ENCODE assay signal across 10 cellular contexts in genomic region chr17:48022906-48023305, GRCh38. TPM values are rescaled to one million over a fixed set of nuclear protein-coding genes. Genes with fewer than 3 reads are reported as not detected.
DNase-seq lines count a peak whose midpoint lies in the region; ATAC-seq, FAIRE-seq and TF ChIP-seq lines count a peak whose summit lies in the region.
"Had no signal": no experiment of that assay in that cellular context is flagged by ENCODE, and none has a peak within 500 bp of the region (broad histone marks: within the 10 kb centered on the region; RNA-seq: fewer than 3 reads in every experiment).

No MANE protein-coding gene starts in this region.

- H3K9me3 Mint-ChIP-seq in stimulated activated naive CD8-positive, alpha-beta T cell treated with anti-CD3 and anti-CD28 coated beads, Interleukin-15, Interleukin-2, amounts not matched to agents 100 ng/mL and 50 ng/mL, for 24 hours: no peaks in the 10 kb centered on the region
- peaks cover 0 to 2% (median 0%) of the 10 kb centered on the region in 7 donors for H3K9me3 Mint-ChIP-seq in naive B cell

- no peaks in the 10 kb centered on the region for H3K36me3 Mint-ChIP-seq in stimulated activated naive CD8-positive, alpha-beta T cell treated with anti-CD3 and anti-CD28 coated beads, Interleukin-15, Interleukin-2, amounts not matched to agents 100 ng/mL and 50 ng/mL, for 24 hours (ENCODE audit: low read depth)
- H3K36me3 Mint-ChIP-seq in T-helper 17 cell (ENCODE audit: low read depth) (peaks cover 2% of the 10 kb centered on the region), naive B cell (no peaks in the 10 kb centered on the region)

- no peak for DNase-seq in stimulated activated naive CD8-positive, alpha-beta T cell treated with anti-CD3 and anti-CD28 coated beads, Interleukin-15, Interleukin-2, amounts not matched to agents 100 U/mL and 50 U/mL, for 24 hours
- DNase-seq in T-helper 17 cell (no peak), naive B cell (no peak), D721Med (ENCODE audit: insufficient read length, low spot score) (no peak), HuH-7.5 (ENCODE audit: low spot score) (no peak), urothelium cell line (ENCODE audit: low spot score) (no peak)

- peaks cover 32% of the 10 kb centered on the region for H3K4me1 Mint-ChIP-seq in stimulated activated naive CD8-positive, alpha-beta T cell treated with anti-CD3 and anti-CD28 coated beads, Interleukin-15, Interleukin-2, amounts not matched to agents 100 ng/mL and 50 ng/mL, for 24 hours (ENCODE audit: low read depth)
- H3K4me1 Mint-ChIP-seq in T-helper 17 cell (peaks cover 34% of the 10 kb centered on the region), naive B cell (peaks cover 24 to 49% (median 28%) of the 10 kb centered on the region in 3 donors)

- ATAC-seq in stimulated activated naive CD8-positive, alpha-beta T cell treated with anti-CD3 and anti-CD28 coated beads, Interleukin-15, Interleukin-2, amounts not matched to agents 100 U/mL and 50 U/mL, for 24 hours: no peak
- ATAC-seq in T-helper 17 cell (no peak), naive B cell (ENCODE audit: low read depth in 2 of 2) (no peak), HG02588 (IDR thresholded peaks at IDR 0.05; ENCODE audit: unreplicated experiment) (no peak)

- peak overlapping the region; percentile 28 for H3K4me3 Mint-ChIP-seq in stimulated activated naive CD8-positive, alpha-beta T cell treated with anti-CD3 and anti-CD28 coated beads, Interleukin-15, Interleukin-2, amounts not matched to agents 100 ng/mL and 50 ng/mL, for 24 hours
- H3K4me3 Mint-ChIP-seq in T-helper 17 cell (peak overlapping the region; percentile 97), naive B cell (peak overlapping the region in 7 of 8 donors; percentile 28 to 90 (median 79))

- TF ChIP-seq CTCF in D721Med (IDR thresholded peaks at IDR 0.05; ENCODE audit: insufficient read depth, missing control alignments): no peak

- H3K27ac Mint-ChIP-seq in stimulated activated naive CD8-positive, alpha-beta T cell treated with anti-CD3 and anti-CD28 coated beads, Interleukin-15, Interleukin-2, amounts not matched to agents 100 ng/mL and 50 ng/mL, for 24 hours: no peak overlapping the region
- H3K27ac Mint-ChIP-seq in T-helper 17 cell: no peak overlapping the region
- no peak overlapping the region for H3K27ac Mint-ChIP-seq in naive B cell

- FAIRE-seq in D721Med (lab: Jason Lieb, UNC) (no peak), urothelium cell line (lab: Jason Lieb, UNC) (no peak)

- H3K27me3 Mint-ChIP-seq in stimulated activated naive CD8-positive, alpha-beta T cell treated with anti-CD3 and anti-CD28 coated beads, Interleukin-15, Interleukin-2, amounts not matched to agents 100 ng/mL and 50 ng/mL, for 24 hours: peaks cover 36% of the 10 kb centered on the region
- H3K27me3 Mint-ChIP-seq in T-helper 17 cell (no peaks in the 10 kb centered on the region), naive B cell (peaks cover 39 to 40% (median 40%) of the 10 kb centered on the region in 3 donors)

- no peaks in the 10 kb centered on the region for H3K9me3 ChIP-seq in T-helper 17 cell (ENCODE audit: control insufficient read depth, low read length, poor library complexity, severe bottlenecking)
- H3K9me3 ChIP-seq: HAP-1, vagina had no signal

RNA-seq across cellular contexts. Expression of gene COPZ2, which starts 14.7 kb away (rescaled TPM):
- 1 to 10 TPM in 1 of 2 donors, not detected in 1; 1.0 TPM for total RNA-seq in T-helper 17 cell
- 1 to 10 TPM in 4 of 6 donors, under 1 TPM in 1, not detected in 1; 0.81 to 2.5 (median 1.6) TPM for polyA plus RNA-seq in naive B cell (ENCODE audit: low read depth in 6 of 6)

RNA-seq across cellular contexts. Expression of gene NFE2L1, which starts 25.3 kb away (rescaled TPM):
- 10 to 100 TPM; 41.2 to 42.2 TPM for total RNA-seq in T-helper 17 cell
- 10 to 100 TPM in 1 of 6 donors, 1 to 10 TPM in 5; 1.3 to 10.5 (median 6.7) TPM for polyA plus RNA-seq in naive B cell (ENCODE audit: low read depth in 6 of 6)

RNA-seq across cellular contexts. Expression of gene CDK5RAP3, which starts 52.0 kb away (rescaled TPM):
- 100 to 1,000 TPM; 228 to 231 TPM for total RNA-seq in T-helper 17 cell
- 10 to 100 TPM; 69.7 to 87.5 (median 84.0) TPM for polyA plus RNA-seq in naive B cell (ENCODE audit: low read depth in 6 of 6)

Comparison
In these comparisons a context has a peak if more than half of its experiments do, and no peak if none do; other contexts are left out.
1. H3K4me3 Mint-ChIP-seq: peak in every context shown above with its lines; median percentile 97 in T-helper 17 cell; 79 in naive B cell; 28 in stimulated activated naive CD8-positive, alpha-beta T cell treated with anti-CD3 and anti-CD28 coated beads, Interleukin-15, Interleukin-2, amounts not matched to agents 100 ng/mL and 50 ng/mL, for 24 hours.